18 cellular contexts compared by ENCODE assay signal in genomic region chr19:47716270-47716937, GRCh38. TPM values are rescaled to one million over a fixed set of nuclear protein-coding genes. Genes with fewer than 3 reads are reported as not detected.
DNase-seq lines count a peak whose midpoint lies in the region; ATAC-seq and TF ChIP-seq lines count a peak whose summit lies in the region.
"Had no signal": no experiment of that assay in that cellular context is flagged by ENCODE, and none has a peak within 500 bp of the region (broad histone marks: within the 10 kb centered on the region; RNA-seq: fewer than 3 reads in every experiment).

No MANE protein-coding gene starts in this region.

- H4K20me1 ChIP-seq in GM23248 (ENCODE audit: insufficient read depth) = no peaks in the 10 kb centered on the region
- H4K20me1 ChIP-seq: BLaER1 had no signal

- H3K79me2 ChIP-seq in GM23248 (ENCODE audit: insufficient read depth) = peaks cover 72% of the 10 kb centered on the region

- no peak for TF ChIP-seq POLR2A in thyroid gland (IDR thresholded peaks at IDR 0.05)

- TF ChIP-seq CTCF in lower lobe of right lung (IDR thresholded peaks at IDR 0.05) (no peak), GM10266 (IDR thresholded peaks at IDR 0.05; ENCODE audit: control insufficient read depth, insufficient read depth, low read depth, missing control alignments) (no peak), thyroid gland (IDR thresholded peaks at IDR 0.05) (no peak)

- peaks cover 36% of the 10 kb centered on the region for H3K4me1 ChIP-seq in GM23248 (ENCODE audit: insufficient read depth)
- H3K4me1 ChIP-seq in lower lobe of right lung = peaks cover 58% of the 10 kb centered on the region
- H3K4me1 ChIP-seq in stomach smooth muscle (ENCODE audit: control insufficient read depth, insufficient read depth, low read length) = peaks cover 65% of the 10 kb centered on the region
- peaks cover 0 to 26% of the 10 kb centered on the region in 2 donors for H3K4me1 ChIP-seq in thyroid gland

- H3K9me3 ChIP-seq in GM23248 (ENCODE audit: low read depth) (no peaks in the 10 kb centered on the region), lower lobe of right lung (no peaks in the 10 kb centered on the region), stomach smooth muscle (ENCODE audit: control insufficient read depth in 2 of 2, low read length in 2 of 2) (no peaks in the 10 kb centered on the region), thyroid gland (no peaks in the 10 kb centered on the region)

- H3K27ac ChIP-seq in GM23248 (no peak overlapping the region; the same call in 1 of the 2 replicates), lower lobe of right lung (no peak overlapping the region), stomach smooth muscle (ENCODE audit: low read length) (peak overlapping the region; percentile 67), thyroid gland (no peak overlapping the region)
- H3K27ac ChIP-seq: BLaER1 had no signal

- no peak for DNase-seq in GM23248
- DNase-seq in SW480 (ENCODE audit: low spot score) = peak; percentile 69
- DNase-seq in lower lobe of right lung = no peak
- DNase-seq in NCI-H748 treated with DMSO at 0.1 percent for 48 hours (lab: John Stamatoyannopoulos, UW) = no peak
- DNase-seq in GM10266 (ENCODE audit: extremely low spot score) = no peak
- DNase-seq in NCI-H128 (lab: John Stamatoyannopoulos, UW; ENCODE audit: unreplicated experiment) = no peak
- no peak for DNase-seq in thyroid gland
- DNase-seq: activated CD4-positive, alpha-beta memory T cell treated with anti-CD3 and anti-CD28 coated beads, Interleukin-2, amount 10 ng/mL, durations not matched to agents 7 days and 5 days; activated naive CD8-positive, alpha-beta T cell treated with anti-CD3 and anti-CD28 coated beads for 36 hours; activated T-cell treated with anti-CD3 and anti-CD28 coated beads, Interleukin-2, amount 50 U/mL, for 4 hours; GDM1; NCI-H1092 treated with DMSO at 0.1 percent for 48 hours; retina; Right ventricle myocardium superior; stimulated activated CD4-positive, alpha-beta T cell treated with anti-CD3 and anti-CD28 coated beads, Interleukin-1b, Interleukin-23, amount 100 ng/mL, for 48 hours; substantia nigra had no signal

- H3K36me3 ChIP-seq in GM23248 (ENCODE audit: low read depth) (peaks cover 13% of the 10 kb centered on the region; the same call in 1 of the 2 replicates), lower lobe of right lung (peaks cover 22% of the 10 kb centered on the region), stomach smooth muscle (ENCODE audit: control insufficient read depth in 2 of 2, insufficient read depth in 2 of 2, low read length in 2 of 2) (peaks cover 7 to 17% of the 10 kb centered on the region in 2 donors), thyroid gland (peaks cover 9% of the 10 kb centered on the region in 2 donors)
- H3K36me3 ChIP-seq: BLaER1 had no signal

- no peaks in the 10 kb centered on the region for H3K9me2 ChIP-seq in GM23248 (ENCODE audit: insufficient read depth)

- H3K27me3 ChIP-seq in GM23248 (replicated peaks; ENCODE audit: insufficient read depth) = no peaks in the 10 kb centered on the region
- H3K27me3 ChIP-seq in lower lobe of right lung (ENCODE audit: low read depth) = no peaks in the 10 kb centered on the region
- no peaks in the 10 kb centered on the region for H3K27me3 ChIP-seq in stomach smooth muscle (ENCODE audit: control insufficient read depth in 1 of 2, insufficient read depth in 2 of 2, low read length in 2 of 2)
- H3K27me3 ChIP-seq in thyroid gland = no peaks in the 10 kb centered on the region
- H3K27me3 ChIP-seq: BLaER1 had no signal

- H3K4me3 ChIP-seq in GM23248 = peak overlapping the region; percentile 48
- peak overlapping the region; percentile 28 for H3K4me3 ChIP-seq in lower lobe of right lung
- H3K4me3 ChIP-seq in stomach smooth muscle (ENCODE audit: low read length in 2 of 2) = peak overlapping the region in 1 of 2 donors; percentile 29
- H3K4me3 ChIP-seq in thyroid gland (replicated peaks in 1 of 3) = no peak overlapping the region
- H3K4me3 ChIP-seq: BLaER1 had no signal

- H3K4me2 ChIP-seq in GM23248 (ENCODE audit: unreplicated experiment) = peak overlapping the region; percentile 87
- H3K4me2 ChIP-seq: BLaER1 had no signal

- H3K9ac ChIP-seq in GM23248 (no peak overlapping the region), stomach smooth muscle (ENCODE audit: low read length in 2 of 2) (no peak overlapping the region)
- H3K9ac ChIP-seq: BLaER1 had no signal

- WGBS in GM23248 (ENCODE audit: low coverage in 1 of 2, low lambda C conversion rate in 2 of 2, missing lambda C conversion rate in 2 of 2), 2 experiments = 50 to 59% methylated on average over 26 to 31 of the region's 32 CpGs
- 84 to 87% methylated on average over 18 to 21 of the region's 32 CpGs for WGBS in thyroid gland, 2 donors

- H2AFZ ChIP-seq in GM23248 = no peak overlapping the region

- H3F3A ChIP-seq in GM23248 (ENCODE audit: insufficient read depth) = peaks cover 37% of the 10 kb centered on the region

- intact Hi-C loops in lower lobe of right lung (cut with DNase I) (no loop called here), thyroid gland (cut with DNase I) (no loop called here)

- no peak for ATAC-seq in lower lobe of right lung
- ATAC-seq: activated T-cell treated with anti-CD3 and anti-CD28 coated beads, Interleukin-2, amount 50 U/mL, for 4 hours had no signal

- in situ Hi-C loops in GM23248 (cut with MboI) = no loop called here

RNA-seq across cellular contexts. Expression of gene EHD2, which starts 3.2 kb away (rescaled TPM):
- total RNA-seq in GM23248 (2014; rRNA removed; shearing (Covaris generic)) = 163 and 169 TPM in 2 replicates
- polyA plus RNA-seq in GM23248 (2016; fragmentation: Nextera tagmentation; extraction: Ambion mirVana) = 498 and 517 TPM in 2 replicates
- total RNA-seq in lower lobe of right lung = 148 TPM
- total RNA-seq in thyroid gland = 10 to 100 TPM; 41.9 to 48.0 (median 44.3) TPM
- total RNA-seq: activated CD4-positive, alpha-beta memory T cell treated with anti-CD3 and anti-CD28 coated beads, Interleukin-2, amount 10 ng/mL, durations not matched to agents 7 days and 5 days had no signal

RNA-seq across cellular contexts. Expression of gene NOP53, which starts 28.9 kb away (rescaled TPM):
- total RNA-seq in GM23248 (2014; rRNA removed; shearing (Covaris generic)) = 58.3 and 62.8 TPM in 2 replicates
- polyA plus RNA-seq in GM23248 (2016; fragmentation: Nextera tagmentation; extraction: Ambion mirVana) = 39.8 and 40.7 TPM in 2 replicates
- total RNA-seq in lower lobe of right lung = 282 TPM
- total RNA-seq in thyroid gland = 100 to 1,000 TPM; 278 to 531 (median 461) TPM

Comparison
In these comparisons a context has a peak if more than half of its experiments do, and no peak if none do; other contexts are left out.
1. H3K4me3 ChIP-seq: peak in GM23248 (single experiment) and lower lobe of right lung (single experiment); none in thyroid gland (0 of 3).